In genomic region chr7:46244752-46245151, GRCh38 we compare ENCODE assay signal across 15 cellular contexts.
"Had no signal": no experiment of that assay in that cellular context is flagged by ENCODE, and none has a peak within 500 bp of the region (broad histone marks: within the 10 kb centered on the region; RNA-seq: fewer than 3 reads in every experiment).

No MANE protein-coding gene starts in this region.

- H3K4me3 ChIP-seq: colonic mucosa, left ventricle myocardium inferior had no signal

- DNase-seq: activated CD4-positive, alpha-beta memory T cell treated with anti-CD3 and anti-CD28 coated beads, Interleukin-2, amount 10 ng/mL, durations not matched to agents 7 days and 5 days; activated CD4-positive, alpha-beta T cell treated with anti-CD3 and anti-CD28 coated beads for 36 hours; activated gamma-delta T cell treated with Interleukin-2 at 50 U/mL for 16 hours; activated naive CD8-positive, alpha-beta T cell treated with anti-CD3 and anti-CD28 coated beads for 36 hours; activated T-cell treated with anti-CD3 and anti-CD28 coated beads, Interleukin-2, amount 50 U/mL, for 48 hours; anterior cingulate cortex; colonic mucosa; head of caudate nucleus; islet precursor cell; left ventricle myocardium inferior; mesenchymal stem cell; stimulated activated CD4-positive, alpha-beta T cell treated with anti-CD3 and anti-CD28 coated beads, Interleukin-15, amount 100 ng/mL, for 24 hours; stimulated activated CD4-positive, alpha-beta T cell treated with anti-CD3 and anti-CD28 coated beads, Interleukin-4, amount 100 ng/mL, for 24 hours; T1000; WERI-Rb-1 had no signal

- ATAC-seq: activated CD4-positive, alpha-beta T cell treated with anti-CD3 and anti-CD28 coated beads for 36 hours had no signal
